ENCODE assay signal across 26 cellular contexts in the genomic region with DNA sequence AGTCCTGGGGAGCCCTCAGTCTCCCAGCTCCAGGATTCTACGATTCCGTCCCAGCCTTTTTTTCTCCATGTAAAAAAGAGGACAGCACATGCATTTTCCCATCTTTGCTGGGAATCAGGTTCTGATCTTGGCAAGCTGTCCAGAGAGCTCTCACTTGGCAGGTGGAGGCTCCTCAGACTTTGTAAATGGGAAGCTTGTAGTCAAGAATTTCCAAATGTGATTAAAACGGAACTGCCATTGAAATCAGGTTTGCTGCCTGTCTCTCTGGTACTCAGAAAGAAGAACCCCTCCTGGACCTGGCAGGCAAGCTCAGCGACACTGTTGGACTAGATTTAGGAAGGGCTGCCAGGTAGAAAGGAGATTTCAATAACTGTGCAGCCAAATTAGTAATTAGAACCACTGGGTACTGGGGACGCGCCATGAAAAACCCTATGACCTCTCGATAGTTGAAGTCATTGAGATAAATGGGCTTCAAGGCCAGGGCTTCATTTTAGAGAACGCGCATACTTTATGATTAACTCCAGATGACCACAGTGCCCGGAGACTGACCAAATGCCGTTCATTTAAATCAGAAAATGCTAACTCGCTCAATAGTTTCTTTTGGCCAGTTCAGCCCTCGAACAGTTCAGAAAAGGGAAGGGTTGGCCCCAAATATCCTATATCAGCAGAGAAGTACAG.
DNase-seq lines count a peak whose midpoint lies in the region; ATAC-seq and TF ChIP-seq lines count a peak whose summit lies in the region.
"Had no signal": no experiment of that assay in that cellular context is flagged by ENCODE, and none has a peak within 500 bp of the region (broad histone marks: within the 10 kb centered on the region; RNA-seq: fewer than 3 reads in every experiment).

No MANE protein-coding gene starts in this region.

- TF ChIP-seq CTCF in VCaP (conservative IDR thresholded peaks at IDR 0.05) = no peak
- TF ChIP-seq CTCF in nephron (IDR thresholded peaks at IDR 0.05; ENCODE audit: unreplicated experiment in 3 of 3) = no peak
- no peak for TF ChIP-seq CTCF in GM13976 (IDR thresholded peaks at IDR 0.05; ENCODE audit: borderline replicate concordance, control extremely low read depth, extremely low read depth, insufficient read depth, missing control alignments)
- TF ChIP-seq CTCF in chondrocyte (IDR thresholded peaks at IDR 0.05) = no peak

- no peak overlapping the region for H2AFZ ChIP-seq in Karpas-422 (ENCODE audit: low read length)

- peaks cover 3% of the 10 kb centered on the region; the same call in 1 of the 2 replicates for H3K4me1 ChIP-seq in Karpas-422 (ENCODE audit: low read length)
- H3K4me1 ChIP-seq: suprapubic skin, uterus had no signal

- no peaks in the 10 kb centered on the region for H3K27me3 Mint-ChIP-seq in nephron (ENCODE audit: low read depth)
- H3K27me3 Mint-ChIP-seq in chondrocyte (ENCODE audit: low read depth) = no peaks in the 10 kb centered on the region
- H3K27me3 Mint-ChIP-seq: activated naive CD8-positive, alpha-beta T cell treated with anti-CD3 and anti-CD28 coated beads, Interleukin-2, amount 50 U/mL, for 24 hours; naive thymus-derived CD8-positive, alpha-beta T cell had no signal

- H3K27me3 ChIP-seq in Karpas-422 (ENCODE audit: low read length) = no peaks in the 10 kb centered on the region
- H3K27me3 ChIP-seq: suprapubic skin, uterus had no signal

- no peak overlapping the region for H3K4me3 Mint-ChIP-seq in nephron
- no peak overlapping the region for H3K4me3 Mint-ChIP-seq in chondrocyte (ENCODE audit: unreplicated experiment)
- H3K4me3 Mint-ChIP-seq: activated CD8-positive, alpha-beta T cell treated with anti-CD3 and anti-CD28 coated beads, Interleukin-2, amount 10 ng/mL, durations not matched to agents 7 days and 5 days; activated naive CD8-positive, alpha-beta T cell treated with anti-CD3 and anti-CD28 coated beads, Interleukin-2, amount 50 U/mL, for 24 hours; mesothelial cell of epicardium; naive thymus-derived CD8-positive, alpha-beta T cell had no signal

- H3K36me3 Mint-ChIP-seq in nephron (ENCODE audit: low read depth) = no peaks in the 10 kb centered on the region
- H3K36me3 Mint-ChIP-seq in chondrocyte (ENCODE audit: low read depth) = no peaks in the 10 kb centered on the region
- H3K36me3 Mint-ChIP-seq: naive thymus-derived CD8-positive, alpha-beta T cell had no signal

- peak overlapping the region; percentile 4 for H3K4me2 ChIP-seq in Karpas-422 (ENCODE audit: low read depth, low read length, poor library complexity, severe bottlenecking)
- H3K4me2 ChIP-seq: KMS-11, smooth muscle cell had no signal

- H3K4me3 ChIP-seq in Karpas-422 (ENCODE audit: low read length) = no peak overlapping the region
- H3K4me3 ChIP-seq: smooth muscle cell, suprapubic skin, uterus had no signal

- no peaks in the 10 kb centered on the region for H3K9me3 ChIP-seq in Karpas-422 (ENCODE audit: low read length)
- H3K9me3 ChIP-seq: suprapubic skin, uterus had no signal

- H3K27ac ChIP-seq in Karpas-422 (ENCODE audit: low read length) = no peak overlapping the region
- peak overlapping the region; percentile 92 for H3K27ac ChIP-seq in VCaP
- H3K27ac ChIP-seq: epithelial cell of prostate, KMS-11, suprapubic skin, uterus had no signal

- no peaks in the 10 kb centered on the region for H3K79me2 ChIP-seq in Karpas-422 (ENCODE audit: low read length)

- peak; percentile 22 for DNase-seq in NCI-H2196 treated with DMSO at 0.1 percent for 48 hours (lab: John Stamatoyannopoulos, UW; ENCODE audit: unreplicated experiment)
- no peak for DNase-seq in NCI-H2196 (lab: John Stamatoyannopoulos, UW; ENCODE audit: unreplicated experiment)
- no peak for DNase-seq in Karpas-422
- DNase-seq in GM13976 (ENCODE audit: low spot score) = no peak
- no peak for DNase-seq in chondrocyte (ENCODE audit: low spot score)
- DNase-seq: activated CD8-positive, alpha-beta T cell treated with anti-CD3 and anti-CD28 coated beads, Interleukin-2, amount 10 ng/mL, durations not matched to agents 7 days and 5 days; activated gamma-delta T cell treated with Interleukin-2 at 50 U/mL for 16 hours; activated naive CD8-positive, alpha-beta T cell treated with anti-CD3 and anti-CD28 coated beads, Interleukin-2, amount 50 U/mL, for 24 hours; foreskin melanocyte; hippocampal formation; naive thymus-derived CD8-positive, alpha-beta T cell; NCI-H1930; NCI-H774; PC-3; Right ventricle myocardium superior; T-helper 9 cell; uterus had no signal

- H4K20me1 ChIP-seq in Karpas-422 (ENCODE audit: insufficient read depth, low read depth, low read length) = no peaks in the 10 kb centered on the region

- H3K9ac ChIP-seq in Karpas-422 (ENCODE audit: low read length) = no peak overlapping the region
- H3K9ac ChIP-seq: KMS-11 had no signal

- H3K36me3 ChIP-seq in Karpas-422 (ENCODE audit: insufficient read depth, low read length) = no peaks in the 10 kb centered on the region
- H3K36me3 ChIP-seq: suprapubic skin, uterus had no signal

- H3K9me3 Mint-ChIP-seq in nephron (peaks cover 20% of the 10 kb centered on the region), chondrocyte (ENCODE audit: low read depth) (peaks cover 9% of the 10 kb centered on the region)

- H3K27ac Mint-ChIP-seq in nephron = peak overlapping the region in 2 of 3 experiments; percentile 63 to 81
- no peak overlapping the region for H3K27ac Mint-ChIP-seq in chondrocyte (ENCODE audit: unreplicated experiment)
- H3K27ac Mint-ChIP-seq: activated CD8-positive, alpha-beta T cell treated with anti-CD3 and anti-CD28 coated beads, Interleukin-2, amount 10 ng/mL, durations not matched to agents 7 days and 5 days; activated naive CD8-positive, alpha-beta T cell treated with anti-CD3 and anti-CD28 coated beads, Interleukin-2, amount 50 U/mL, for 24 hours; mesothelial cell of epicardium; naive thymus-derived CD8-positive, alpha-beta T cell had no signal

- no peaks in the 10 kb centered on the region for H3K9me2 ChIP-seq in Karpas-422 (replicated peaks; ENCODE audit: insufficient read depth, low read length)

- H3K4me1 Mint-ChIP-seq in nephron = peaks cover 6% of the 10 kb centered on the region
- H3K4me1 Mint-ChIP-seq in chondrocyte (ENCODE audit: low read depth) = no peaks in the 10 kb centered on the region
- H3K4me1 Mint-ChIP-seq: activated naive CD8-positive, alpha-beta T cell treated with anti-CD3 and anti-CD28 coated beads, Interleukin-2, amount 50 U/mL, for 24 hours; mesothelial cell of epicardium; naive thymus-derived CD8-positive, alpha-beta T cell had no signal

- no peak for ATAC-seq in HG03565 (IDR thresholded peaks at IDR 0.05; ENCODE audit: unreplicated experiment)
- ATAC-seq: activated CD8-positive, alpha-beta T cell treated with anti-CD3 and anti-CD28 coated beads, Interleukin-2, amount 10 ng/mL, durations not matched to agents 7 days and 5 days; activated naive CD8-positive, alpha-beta T cell treated with anti-CD3 and anti-CD28 coated beads, Interleukin-2, amount 50 U/mL, for 24 hours; left lobe of liver; naive thymus-derived CD8-positive, alpha-beta T cell; PC-3 had no signal

- in situ Hi-C loops in GM13976 (cut with MboI; ENCODE audit: low sequenced_read_pairs, unreplicated experiment) = no loop called here
